18 cellular contexts compared by ENCODE assay signal in genomic region chr21:34576043-34576466, GRCh38. TPM values are rescaled to one million over a fixed set of nuclear protein-coding genes. Genes with fewer than 3 reads are reported as not detected.
A peak's percentile ranks its signal among the peaks of the same experiment; 100 is the strongest.
DNase-seq lines count a peak whose midpoint lies in the region; ATAC-seq and TF ChIP-seq lines count a peak whose summit lies in the region.
"Had no signal": no experiment of that assay in that cellular context is flagged by ENCODE, and none has a peak within 500 bp of the region (broad histone marks: within the 10 kb centered on the region; RNA-seq: fewer than 3 reads in every experiment).

No MANE protein-coding gene starts in this region.

- DNase-seq in EL (peak; percentile 9), RWPE2 (ENCODE audit: low spot score) (no peak), fibroblast of pulmonary artery (ENCODE audit: low read depth) (peak; percentile 22), osteocyte (ENCODE audit: extremely low spot score, unreplicated experiment) (peak; percentile 59), neural progenitor cell (ENCODE audit: low spot score) (no peak), NCI-H226 (no peak)
- DNase-seq: activated CD4-positive, alpha-beta T cell treated with anti-CD3 and anti-CD28 coated beads, Interleukin-2, amount 50 U/mL, for 1 hour; activated T-cell treated with anti-CD3 and anti-CD28 coated beads, Interleukin-2, amount 50 U/mL, for 1 hour; naive thymus-derived CD8-positive, alpha-beta T cell; NCI-H1092; stimulated activated CD4-positive, alpha-beta T cell treated with anti-CD3 and anti-CD28 coated beads, Interleukin-1b, Interleukin-23, amount 100 ng/mL, for 48 hours; stimulated activated CD8-positive, alpha-beta memory T cell treated with anti-CD3 and anti-CD28 coated beads, Interleukin-4, amount 100 ng/mL, for 48 hours; upper lobe of left lung had no signal

- TF ChIP-seq CTCF in RWPE2 (IDR thresholded peaks at IDR 0.05; ENCODE audit: poor library complexity, severe bottlenecking) (no peak), fibroblast of pulmonary artery (IDR thresholded peaks at IDR 0.05; ENCODE audit: low read length, missing control alignments) (no peak), osteocyte (IDR thresholded peaks at IDR 0.05) (no peak), neural progenitor cell (IDR thresholded peaks at IDR 0.05) (no peak)

- H3K4me3 Mint-ChIP-seq in osteocyte (ENCODE audit: unreplicated experiment) (no peak overlapping the region), neural progenitor cell (no peak overlapping the region)
- H3K4me3 Mint-ChIP-seq: activated naive CD4-positive, alpha-beta T cell treated with anti-CD3 and anti-CD28 coated beads, Interleukin-2, amount 50 U/mL, for 24 hours; GM23338; naive thymus-derived CD8-positive, alpha-beta T cell had no signal

- no peak overlapping the region for H2AFZ ChIP-seq in neural progenitor cell (replicated peaks)
- H2AFZ ChIP-seq: GM23338 had no signal

- H3K4me2 ChIP-seq in neural progenitor cell = no peak overlapping the region
- H3K4me2 ChIP-seq: GM23338 had no signal

- H3K36me3 ChIP-seq in RWPE2 (ENCODE audit: low read depth) = no peaks in the 10 kb centered on the region
- H3K36me3 ChIP-seq in neural progenitor cell = no peaks in the 10 kb centered on the region
- H3K36me3 ChIP-seq: SJSA1, upper lobe of left lung had no signal

- H3K36me3 Mint-ChIP-seq in osteocyte (ENCODE audit: unreplicated experiment) = no peaks in the 10 kb centered on the region
- peaks cover 2% of the 10 kb centered on the region for H3K36me3 Mint-ChIP-seq in neural progenitor cell

- ATAC-seq in RWPE2 (ENCODE audit: low read depth) (peak; percentile 39; the same call in 2 of the 3 replicates), GM21717 (IDR thresholded peaks at IDR 0.05; ENCODE audit: unreplicated experiment) (no peak), GM21737 (IDR thresholded peaks at IDR 0.05; ENCODE audit: unreplicated experiment) (no peak)
- ATAC-seq: GM23338; naive thymus-derived CD8-positive, alpha-beta T cell had no signal

- no peaks in the 10 kb centered on the region for H3K27me3 Mint-ChIP-seq in osteocyte (ENCODE audit: unreplicated experiment)
- no peaks in the 10 kb centered on the region for H3K27me3 Mint-ChIP-seq in neural progenitor cell (ENCODE audit: insufficient read depth, low read depth)
- H3K27me3 Mint-ChIP-seq: activated naive CD4-positive, alpha-beta T cell treated with anti-CD3 and anti-CD28 coated beads, Interleukin-2, amount 50 U/mL, for 24 hours; naive thymus-derived CD8-positive, alpha-beta T cell had no signal

- H3K27me3 ChIP-seq in RWPE2 (ENCODE audit: insufficient read depth, poor library complexity, severe bottlenecking) (no peaks in the 10 kb centered on the region), neural progenitor cell (no peaks in the 10 kb centered on the region)
- H3K27me3 ChIP-seq: SJSA1, upper lobe of left lung had no signal

- H3K79me2 ChIP-seq in neural progenitor cell (ENCODE audit: low read depth) = no peaks in the 10 kb centered on the region

- no peak overlapping the region for H3K9ac ChIP-seq in neural progenitor cell

- H3K27ac Mint-ChIP-seq in osteocyte (ENCODE audit: unreplicated experiment) (no peak overlapping the region), neural progenitor cell (no peak overlapping the region)
- H3K27ac Mint-ChIP-seq: activated naive CD4-positive, alpha-beta T cell treated with anti-CD3 and anti-CD28 coated beads, Interleukin-2, amount 50 U/mL, for 24 hours; GM23338; naive thymus-derived CD8-positive, alpha-beta T cell had no signal

- peak overlapping the region; percentile 33 for H3K27ac ChIP-seq in RWPE2 (ENCODE audit: poor library complexity, severe bottlenecking)
- no peak overlapping the region for H3K27ac ChIP-seq in neural progenitor cell
- H3K27ac ChIP-seq: SJSA1 had no signal

- H3F3A ChIP-seq in neural progenitor cell (ENCODE audit: low read depth) = no peaks in the 10 kb centered on the region

- H3K4me1 ChIP-seq in RWPE2 (ENCODE audit: insufficient read depth, poor library complexity, severe bottlenecking) (peaks cover 28% of the 10 kb centered on the region), neural progenitor cell (peaks cover 7% of the 10 kb centered on the region)

- H3K9me3 Mint-ChIP-seq in osteocyte (ENCODE audit: unreplicated experiment) (no peaks in the 10 kb centered on the region), neural progenitor cell (peaks cover 6% of the 10 kb centered on the region)

- H3K4me3 ChIP-seq in RWPE2 (ENCODE audit: severe bottlenecking) (no peak overlapping the region), fibroblast of pulmonary artery (replicated peaks; ENCODE audit: low read depth, low read length) (no peak overlapping the region), neural progenitor cell (no peak overlapping the region)
- H3K4me3 ChIP-seq: GM23338, SJSA1, upper lobe of left lung had no signal

- H3K4me1 Mint-ChIP-seq in osteocyte (ENCODE audit: unreplicated experiment) (peaks cover 10% of the 10 kb centered on the region), neural progenitor cell (peaks cover 3% of the 10 kb centered on the region)

- H3K9me3 ChIP-seq in RWPE2 (ENCODE audit: severe bottlenecking) (no peaks in the 10 kb centered on the region), neural progenitor cell (ENCODE audit: low read depth) (no peaks in the 10 kb centered on the region)
- H3K9me3 ChIP-seq: SJSA1, upper lobe of left lung had no signal

- no peaks in the 10 kb centered on the region for H4K20me1 ChIP-seq in neural progenitor cell (ENCODE audit: low read depth)

RNA-seq across cellular contexts. Expression of gene RCAN1, which starts 38.9 kb away (rescaled TPM):
- total RNA-seq in osteocyte (61.5 and 68.5 TPM in 2 replicates), neural progenitor cell (ENCODE audit: low replicate concordance) (6.5 and 6.9 TPM in 2 replicates)

Comparison
In these comparisons a context has a peak if more than half of its experiments do, and no peak if none do; other contexts are left out.
1. DNase-seq: peak in EL (single experiment), fibroblast of pulmonary artery (single experiment) and osteocyte (single experiment); none in RWPE2 (single experiment), neural progenitor cell (single experiment) and NCI-H226 (single experiment).